ENCODE assay signal across 12 cellular contexts in the genomic region with DNA sequence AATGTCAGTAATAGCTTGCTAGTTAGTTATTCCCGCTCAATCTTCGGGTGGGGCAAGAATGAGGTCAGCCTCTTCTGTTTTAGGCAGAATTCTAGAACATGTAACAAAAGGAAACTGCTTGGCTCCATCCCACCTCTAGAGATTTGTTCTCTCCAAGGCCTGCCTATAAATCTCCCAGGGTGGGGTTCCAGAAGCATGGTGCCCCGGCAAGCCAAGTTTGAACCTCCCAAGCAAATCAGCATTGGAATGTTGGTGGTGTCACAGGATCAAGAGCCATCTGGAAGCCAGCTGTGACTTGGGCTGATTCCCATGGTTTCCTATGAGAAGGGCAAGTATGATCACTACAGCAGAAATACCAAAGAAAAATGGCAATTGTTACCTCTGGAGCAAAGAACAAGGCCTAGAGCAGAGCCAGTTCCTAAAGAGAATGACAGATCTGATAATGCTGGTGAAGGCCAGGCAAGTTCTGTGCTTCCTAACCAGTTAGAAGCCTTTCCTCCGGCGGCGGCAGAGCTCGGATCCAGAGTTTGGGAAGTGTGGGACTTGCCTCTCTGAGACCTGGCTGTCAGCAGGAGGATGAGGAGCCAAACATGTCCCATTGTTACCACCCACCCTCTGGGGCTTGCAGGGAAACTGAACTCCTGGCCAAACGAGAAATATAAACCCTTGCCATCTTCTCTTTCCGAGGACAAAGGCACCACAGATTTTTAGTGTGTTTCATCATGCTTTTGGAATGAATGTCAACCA.
A peak's percentile ranks its signal among the peaks of the same experiment; 100 is the strongest.
DNase-seq lines count a peak whose midpoint lies in the region; ATAC-seq, FAIRE-seq and TF ChIP-seq lines count a peak whose summit lies in the region.
"Had no signal": no experiment of that assay in that cellular context is flagged by ENCODE, and none has a peak within 500 bp of the region (broad histone marks: within the 10 kb centered on the region; RNA-seq: fewer than 3 reads in every experiment).

No MANE protein-coding gene starts in this region.

- H2BK15ac ChIP-seq in H1 (ENCODE audit: low read length): no peak overlapping the region

- TF ChIP-seq POLR2A in H1 (IDR thresholded peaks at IDR 0.05; ENCODE audit: control extremely low read depth in 1 of 2, low read depth in 2 of 2, low read length in 2 of 2) (no peak), thyroid gland (IDR thresholded peaks at IDR 0.05) (no peak)

- no peak overlapping the region for H4K91ac ChIP-seq in H1 (replicated peaks; ENCODE audit: insufficient read length, low read length)

- no peak overlapping the region for H3K14ac ChIP-seq in H1 (ENCODE audit: insufficient read length)

- no peak overlapping the region for H3K18ac ChIP-seq in H1 (ENCODE audit: extremely low read depth, low read length)

- FAIRE-seq in H1 (lab: Jason Lieb, UNC): no peak
- FAIRE-seq: H54 had no signal

- peak; percentile 90 for DNase-seq in HCEC 1CT
- no peak for DNase-seq in H1 (ENCODE audit: low read depth in 1 of 2, low spot score in 2 of 2)
- DNase-seq in lung (ENCODE audit: low spot score): peak; percentile 61
- peak; percentile 15 to 21 for DNase-seq in thyroid gland
- DNase-seq in stimulated activated CD4-positive, alpha-beta T cell treated with anti-CD3 and anti-CD28 coated beads, Interleukin-4, amount 100 ng/mL, for 4 hours: no peak
- no peak for DNase-seq in NOMO-1 treated with DMSO at 0.1 percent for 48 hours (lab: John Stamatoyannopoulos, UW; ENCODE audit: unreplicated experiment)
- DNase-seq: DND-41; NCI-H1105; stimulated activated CD8-positive, alpha-beta memory T cell treated with anti-CD3 and anti-CD28 coated beads, Interleukin-4, amount 100 ng/mL, for 48 hours had no signal

- WGBS in H1 (ENCODE audit: extremely low coverage in 1 of 2, insufficient coverage in 1 of 2, insufficient read length in 1 of 2, insufficient replicate concordance in 2 of 2, low coverage in 1 of 2, low lambda C conversion rate in 2 of 2, missing lambda C conversion rate in 1 of 2), 2 experiments: 86% methylated on average over 9 of the region's 9 CpGs; no CpG with 5 or more reads in 1 of the 2 experiments
- WGBS in lung, 2 donors: 68 to 80% methylated on average over 9 of the region's 9 CpGs
- 69 to 82% methylated on average over 9 of the region's 9 CpGs for WGBS in thyroid gland, 2 donors

- intact Hi-C loops in thyroid gland (cut with DNase I): no loop called here

- no peak overlapping the region for H3K4me3 ChIP-seq in H1 (ENCODE audit: extremely low read depth in 1 of 4, insufficient read depth in 2 of 4, low read depth in 3 of 4, low read length in 4 of 4)
- no peak overlapping the region for H3K4me3 ChIP-seq in lung
- H3K4me3 ChIP-seq in thyroid gland (replicated peaks in 1 of 3): no peak overlapping the region

- H3K27me3 ChIP-seq in H1 (replicated peaks in 1 of 4; ENCODE audit: control insufficient read depth in 3 of 4, extremely low read depth in 1 of 4, insufficient read depth in 3 of 4, low read length in 3 of 4) (no peaks in the 10 kb centered on the region), lung (ENCODE audit: control insufficient read depth, insufficient read depth) (no peaks in the 10 kb centered on the region), thyroid gland (no peaks in the 10 kb centered on the region)

- H3K56ac ChIP-seq in H1 (replicated peaks; ENCODE audit: insufficient read length, low read depth, low read length): no peak overlapping the region

- H3K27ac ChIP-seq in H1 (ENCODE audit: low read depth, low read length) (no peak overlapping the region), lung (ENCODE audit: low read depth in 1 of 2, low read length in 1 of 2) (peak overlapping the region; percentile 24 to 82), thyroid gland (peak overlapping the region in 2 of 3 donors; percentile 33 to 57)

- H2AFZ ChIP-seq in H1 (ENCODE audit: low read length): 0 out of 2 replicates have a peak overlapping the region, but pooled peaks have one; percentile 60

- no peak overlapping the region for H3K4ac ChIP-seq in H1 (replicated peaks; ENCODE audit: insufficient read length, low read depth, low read length)

- CTCF ChIA-PET in H1 (lab: Charles Lee; ENCODE audit: partially characterized antibody): interaction anchor here (0.7 to 4.5 kb wide), 2 partner anchors 33 to 188 kb away, joined by 4 to 28 read pairs; no protein-coding TSS in a partner anchor

- H2BK20ac ChIP-seq in H1 (ENCODE audit: low read length): no peak overlapping the region

- H4K8ac ChIP-seq in H1 (ENCODE audit: extremely low read depth, insufficient read depth, low read length): no peak overlapping the region

- no peak overlapping the region for H3K9ac ChIP-seq in H1 (replicated peaks in 1 of 4; ENCODE audit: extremely low read depth in 1 of 4, low read depth in 3 of 4, low read length in 3 of 4)

- no peak overlapping the region for H3K23ac ChIP-seq in H1 (ENCODE audit: insufficient read length)

- H4K5ac ChIP-seq in H1 (ENCODE audit: insufficient read length, low read depth, low read length): no peak overlapping the region

- no peaks in the 10 kb centered on the region for H3K9me3 ChIP-seq in H1 (ENCODE audit: insufficient read depth in 2 of 2, low read depth in 1 of 2, low read length in 1 of 2)
- H3K9me3 ChIP-seq in lung (ENCODE audit: control insufficient read depth in 2 of 2, insufficient read depth in 1 of 2, low read length in 1 of 2): no peaks in the 10 kb centered on the region
- no peaks in the 10 kb centered on the region for H3K9me3 ChIP-seq in thyroid gland

- no peak for TF ChIP-seq CTCF in H1 (IDR thresholded peaks at IDR 0.05; ENCODE audit: control extremely low read depth in 1 of 3, insufficient read depth in 1 of 3, low read depth in 1 of 3, low read length in 3 of 3)
- no peak for TF ChIP-seq CTCF in lung (IDR thresholded peaks at IDR 0.05; ENCODE audit: control extremely low read depth, extremely low read depth)
- TF ChIP-seq CTCF in thyroid gland (IDR thresholded peaks at IDR 0.05): no peak

- no peaks in the 10 kb centered on the region for H3K23me2 ChIP-seq in H1 (ENCODE audit: low read depth, low read length)

- H3K4me1 ChIP-seq in H1 (replicated peaks in 1 of 4; ENCODE audit: control insufficient read depth in 3 of 4, insufficient read depth in 4 of 4, low read length in 3 of 4) (peaks cover 0 to 4% (median 0%) of the 10 kb centered on the region in 4 experiments; a peak in 1 of 7 replicates), lung (ENCODE audit: control insufficient read depth in 2 of 2, insufficient read depth in 2 of 2, low read length in 2 of 2) (peaks cover 0 to 8% of the 10 kb centered on the region in 2 donors), thyroid gland (peaks cover 17 to 26% of the 10 kb centered on the region in 2 donors)

- H3K36me3 ChIP-seq in H1 (ENCODE audit: control insufficient read depth in 2 of 4, insufficient read depth in 4 of 4, low read length in 3 of 4) (no peaks in the 10 kb centered on the region), lung (ENCODE audit: control insufficient read depth in 2 of 2, insufficient read depth in 2 of 2, low read length in 2 of 2) (no peaks in the 10 kb centered on the region), thyroid gland (no peaks in the 10 kb centered on the region)

- H3K79me1 ChIP-seq in H1 (ENCODE audit: low read depth, low read length): no peaks in the 10 kb centered on the region

- H2BK5ac ChIP-seq in H1 (ENCODE audit: low read depth, low read length): no peak overlapping the region

- TF ChIP-seq EP300 in H1 (IDR thresholded peaks at IDR 0.05; ENCODE audit: borderline replicate concordance in 1 of 2, low read depth in 2 of 2, low read length in 2 of 2): no peak

- H2AK5ac ChIP-seq in H1 (ENCODE audit: low read depth, low read length): no peak overlapping the region

- no peak overlapping the region for H2BK12ac ChIP-seq in H1 (ENCODE audit: low read depth, low read length)

- no peak for TF ChIP-seq RAD21 in H1 (IDR thresholded peaks at IDR 0.05 in 1 of 2, conservative IDR thresholded peaks at IDR 0.05 in 1 of 2; ENCODE audit: low read depth in 2 of 2, low read length in 2 of 2)

- H2BK120ac ChIP-seq in H1 (replicated peaks; ENCODE audit: low read depth, low read length): no peak overlapping the region

- no peaks in the 10 kb centered on the region for H4K20me1 ChIP-seq in H1 (replicated peaks in 1 of 2; ENCODE audit: control insufficient read depth in 1 of 2, insufficient read depth in 2 of 2, low read length in 2 of 2)

- ATAC-seq in lung (ENCODE audit: insufficient read depth, low FRiP score) (no peak), HG03139 (IDR thresholded peaks at IDR 0.05; ENCODE audit: unreplicated experiment) (no peak), HG02798 (IDR thresholded peaks at IDR 0.05; ENCODE audit: poor library complexity, unreplicated experiment) (no peak)

- H3K4me2 ChIP-seq in H1 (ENCODE audit: insufficient read depth in 1 of 2, low read depth in 2 of 2, low read length in 2 of 2): no peak overlapping the region

- POLR2A ChIA-PET in H1 (lab: Charles Lee; ENCODE audit: partially characterized antibody): interaction anchor here (1.1 to 1.3 kb wide), 2 partner anchors 15 to 243 kb away, joined by 3 to 4 read pairs; no protein-coding TSS in a partner anchor

- no peaks in the 10 kb centered on the region for H3K79me2 ChIP-seq in H1 (ENCODE audit: control insufficient read depth in 1 of 2, insufficient read depth in 2 of 2, low read length in 2 of 2)

TF ChIP-seq in H1, 55 proteins besides CTCF, POLR2A, EP300 and RAD21:
- TF ChIP-seq KDM1A (IDR thresholded peaks at IDR 0.05; ENCODE audit: borderline replicate concordance, low read length) (no peak), RXRA (IDR thresholded peaks at IDR 0.05; ENCODE audit: insufficient read depth, low read depth, low read length) (no peak), SP2 (IDR thresholded peaks at IDR 0.05; ENCODE audit: low read length) (no peak)

Comparison
In these comparisons a context has a peak if more than half of its experiments do, and no peak if none do; other contexts are left out.
1. DNase-seq: peak in HCEC 1CT (single experiment), lung (single experiment) and thyroid gland (2 of 2); none in H1 (0 of 2), stimulated activated CD4-positive, alpha-beta T cell treated with anti-CD3 and anti-CD28 coated beads, Interleukin-4, amount 100 ng/mL, for 4 hours (0 of 2) and NOMO-1 treated with DMSO at 0.1 percent for 48 hours (single experiment).